In genomic region chr4:106502106-106502699, GRCh38 we compare ENCODE assay signal across 8 cellular contexts.
DNase-seq lines count a peak whose midpoint lies in the region; ATAC-seq and TF ChIP-seq lines count a peak whose summit lies in the region.

No MANE protein-coding gene starts in this region.

- POLR2A ChIA-PET in AG04449 (lab: Yijun Ruan, JAX) = no interaction called here

- ATAC-seq in HG02623 (IDR thresholded peaks at IDR 0.05; ENCODE audit: unreplicated experiment) (peak; percentile 91), omental fat pad (ENCODE audit: low FRiP score) (no peak)

- no peaks in the 10 kb centered on the region for H3K9me3 ChIP-seq in esophagus muscularis mucosa

- no peak overlapping the region for H3K4me3 ChIP-seq in AG04449 (ENCODE audit: low read depth, low read length)
- no peak overlapping the region for H3K4me3 ChIP-seq in GM12875 (ENCODE audit: low read depth, low read length)
- no peak overlapping the region for H3K4me3 ChIP-seq in esophagus muscularis mucosa

- CTCF ChIA-PET in AG04449 (lab: Yijun Ruan, JAX) = interaction anchor here (0.6 to 4.7 kb wide), 8 partner anchors 133 to 397 kb away, joined by 3 to 65 read pairs (median 4); partner anchors contain the start of gene GIMD1

- H3K4me1 ChIP-seq in esophagus muscularis mucosa = no peaks in the 10 kb centered on the region

- no peak for TF ChIP-seq EP300 in esophagus muscularis mucosa (IDR thresholded peaks at IDR 0.05)

- intact Hi-C loops in esophagus muscularis mucosa (cut with DNase I) = loop anchor here (5.0 kb wide), 1 partner anchor 130 kb away; no protein-coding TSS in a partner anchor

- no peak for TF ChIP-seq POLR2A in esophagus muscularis mucosa (IDR thresholded peaks at IDR 0.05; ENCODE audit: low read depth)

- TF ChIP-seq CTCF in AG04449 (IDR thresholded peaks at IDR 0.05; ENCODE audit: insufficient read depth, low read length, missing control alignments) = peak; percentile 78
- TF ChIP-seq CTCF in GM12875 (IDR thresholded peaks at IDR 0.05; ENCODE audit: borderline replicate concordance, insufficient read depth, low read depth, low read length) = peak; percentile 72
- peak in 2 of 3 experiments; percentile 18 to 51 for TF ChIP-seq CTCF in esophagus muscularis mucosa (IDR thresholded peaks at IDR 0.05)
- TF ChIP-seq CTCF in omental fat pad (IDR thresholded peaks at IDR 0.05) = no peak

- DNase-seq in AG04449 (ENCODE audit: low read depth, low spot score) (no peak), NCI-H1436 treated with DMSO at 0.1 percent for 48 hours (lab: John Stamatoyannopoulos, UW) (peak; percentile 19), esophagus muscularis mucosa (ENCODE audit: extremely low spot score) (no peak), omental fat pad (ENCODE audit: low spot score) (peak; percentile 27), ureter (ENCODE audit: low spot score) (no peak)
- peak; percentile 2 to 11 for DNase-seq in activated CD4-positive, alpha-beta T cell treated with anti-CD3 and anti-CD28 coated beads for 4 hours

- 35% methylated on average over 11 of the region's 11 CpGs for WGBS in esophagus muscularis mucosa

- no peaks in the 10 kb centered on the region for H3K36me3 ChIP-seq in esophagus muscularis mucosa

- H3K27me3 ChIP-seq in esophagus muscularis mucosa = no peaks in the 10 kb centered on the region

- H3K27ac ChIP-seq in esophagus muscularis mucosa (replicated peaks in 1 of 4) = no peak overlapping the region

Comparison
In these comparisons a context has a peak if more than half of its experiments do, and no peak if none do; other contexts are left out.
1. DNase-seq: peak in NCI-H1436 treated with DMSO at 0.1 percent for 48 hours (single experiment), activated CD4-positive, alpha-beta T cell treated with anti-CD3 and anti-CD28 coated beads for 4 hours (2 of 2) and omental fat pad (single experiment); none in AG04449 (single experiment), esophagus muscularis mucosa (single experiment) and ureter (single experiment).
2. CTCF ChIP-seq: peak in AG04449 (single experiment), GM12875 (single experiment) and esophagus muscularis mucosa (2 of 3); none in omental fat pad (0 of 3).